Comparison of ENCODE assay signal across 8 cellular contexts in the genomic region with DNA sequence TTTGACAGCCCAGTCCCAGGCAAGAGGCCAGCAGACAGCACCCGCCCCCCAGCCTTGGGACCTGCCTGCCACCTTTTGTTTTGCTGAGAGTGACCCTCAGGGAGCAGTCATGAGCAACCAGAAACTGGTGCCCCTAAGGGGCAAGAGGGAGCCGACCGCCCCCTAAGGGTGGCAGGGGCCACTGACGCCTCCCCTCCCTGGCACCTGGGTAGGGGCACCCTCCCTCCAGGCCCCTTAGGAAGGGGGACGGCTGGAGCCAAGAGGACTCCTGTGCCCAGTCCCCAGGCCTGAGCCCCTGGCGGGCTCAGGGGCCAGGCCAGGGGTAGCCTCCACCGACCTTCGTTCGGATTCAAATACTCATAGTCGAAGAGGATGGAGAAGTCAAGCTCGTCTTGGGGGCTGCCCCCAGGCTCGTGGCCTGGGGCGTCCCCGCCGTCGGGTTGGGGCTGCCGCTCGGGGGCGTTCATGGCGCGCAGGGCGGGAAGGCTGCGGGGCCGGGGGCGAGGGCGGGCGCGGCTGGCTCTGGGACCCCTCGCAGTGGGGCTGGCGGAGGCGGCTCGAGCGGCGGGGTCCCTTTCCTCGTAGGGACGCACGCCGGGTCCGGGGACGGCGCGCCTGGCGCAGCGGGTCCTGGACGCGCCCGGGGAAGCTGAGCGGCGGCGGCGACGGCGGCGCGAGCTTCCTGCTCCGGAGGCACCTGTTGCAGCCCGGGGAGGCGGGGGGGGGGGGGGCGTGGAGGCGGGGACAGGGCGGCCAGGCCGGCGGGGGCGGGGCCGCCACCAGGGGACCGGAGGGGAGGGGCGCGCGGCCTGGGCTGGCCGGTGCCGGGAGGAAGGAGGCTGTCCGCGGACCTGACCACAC. TPM values are rescaled to one million over a fixed set of nuclear protein-coding genes. Genes with fewer than 3 reads are reported as not detected.
DNase-seq lines count a peak whose midpoint lies in the region; ATAC-seq, FAIRE-seq and TF ChIP-seq lines count a peak whose summit lies in the region.

Gene NFATC2, minus strand, starts transcription at position 687 of the 861 bp plus-strand sequence. Its CDS starts 220 bp downstream, at position 467.

- no peak for FAIRE-seq in HTR-8/SVneo (lab: Jason Lieb, UNC)

- no peaks in the 10 kb centered on the region for H3K9me3 ChIP-seq in Panc1 (ENCODE audit: control insufficient read depth, insufficient read depth, low read depth, low read length)
- H3K9me3 ChIP-seq in iPS-18c (ENCODE audit: control insufficient read depth, insufficient read depth, low read length): no peaks in the 10 kb centered on the region

- DNase-seq in NCI-H2029 (lab: John Stamatoyannopoulos, UW) (peak; percentile 30), NCI-H2029 treated with DMSO at 0.1 percent for 48 hours (lab: John Stamatoyannopoulos, UW) (no peak), Panc1 (ENCODE audit: low read depth, low spot score) (no peak), HTR-8/SVneo (ENCODE audit: insufficient read length, low spot score) (no peak)
- DNase-seq in activated gamma-delta T cell treated with anti-CD3 and anti-CD28 coated beads, Interleukin-2, amount 50 U/mL, for 16 hours (ENCODE audit: low read depth): peak; percentile 29
- DNase-seq in stimulated activated CD4-positive, alpha-beta T cell treated with anti-CD3 and anti-CD28 coated beads, Interleukin-1b, Interleukin-23, amount 100 ng/mL, for 48 hours: peak; percentile 56

- intact Hi-C loops in Panc1 (cut with micrococcal nuclease; ENCODE audit: unreplicated experiment): no loop called here

- ATAC-seq in HG02885 (IDR thresholded peaks at IDR 0.05; ENCODE audit: poor library complexity, unreplicated experiment): peak; percentile 49
- ATAC-seq in Panc1: peak; percentile 61

- in situ Hi-C loops in Panc1 (cut with HindIII; ENCODE audit: low pct_unique_long_range_greater_than_20kb, low sequenced_read_pairs): no loop called here

- peak; percentile 59 for TF ChIP-seq CTCF in Panc1 (IDR thresholded peaks at IDR 0.05)

- peak within 1 kb of the TSS; percentile 44; the same call in 1 of the 2 replicates for H3K27ac ChIP-seq in Panc1 (ENCODE audit: low read length)

- no TSS peak for BruUV-seq in Panc1 (replicated peaks; lab: Mats Ljungman, UMichigan)

- POLR2A ChIA-PET in Panc1 (lab: Charles Lee): interaction anchor here (0.6 kb wide), 1 partner anchor 22 kb away, joined by 3 read pairs; no protein-coding TSS in a partner anchor

- H3K4me3 ChIP-seq in Panc1 (ENCODE audit: low read depth in 2 of 2, low read length in 2 of 2) (peak within 1 kb of the TSS; percentile 20 to 41), iPS-18c (ENCODE audit: insufficient read depth, low read depth, low read length) (peak within 1 kb of the TSS; percentile 51)

- no peaks in the 10 kb centered on the region for H3K36me3 ChIP-seq in Panc1 (ENCODE audit: control insufficient read depth, insufficient read depth, low read length)

- peaks cover 21% of the 10 kb centered on the region for H3K4me1 ChIP-seq in Panc1 (ENCODE audit: control insufficient read depth, insufficient read depth, low read length)

- CTCF ChIA-PET in Panc1 (lab: Charles Lee): interaction anchor here (0.6 to 0.9 kb wide), 3 partner anchors 10 to 216 kb away, joined by 3 read pairs; no protein-coding TSS in a partner anchor

- H3K27me3 ChIP-seq in Panc1 (ENCODE audit: control insufficient read depth, insufficient read depth, low read length): no peaks in the 10 kb centered on the region

RNA-seq across cellular contexts. Expression of gene NFATC2, which starts in this region (rescaled TPM):
- 10.6 TPM for total RNA-seq in Panc1 (2021; ENCODE audit: unreplicated experiment)
- polyA plus RNA-seq in Panc1 (2012; ENCODE audit: insufficient read length): 11.6 TPM

Comparison
In these comparisons a context has a peak if more than half of its experiments do, and no peak if none do; other contexts are left out.
1. DNase-seq: peak in NCI-H2029 (single experiment), activated gamma-delta T cell treated with anti-CD3 and anti-CD28 coated beads, Interleukin-2, amount 50 U/mL, for 16 hours (single experiment) and stimulated activated CD4-positive, alpha-beta T cell treated with anti-CD3 and anti-CD28 coated beads, Interleukin-1b, Interleukin-23, amount 100 ng/mL, for 48 hours (single experiment); none in NCI-H2029 treated with DMSO at 0.1 percent for 48 hours (single experiment), Panc1 (single experiment) and HTR-8/SVneo (single experiment).